ENCODE assay signal across 9 cellular contexts in the genomic region with DNA sequence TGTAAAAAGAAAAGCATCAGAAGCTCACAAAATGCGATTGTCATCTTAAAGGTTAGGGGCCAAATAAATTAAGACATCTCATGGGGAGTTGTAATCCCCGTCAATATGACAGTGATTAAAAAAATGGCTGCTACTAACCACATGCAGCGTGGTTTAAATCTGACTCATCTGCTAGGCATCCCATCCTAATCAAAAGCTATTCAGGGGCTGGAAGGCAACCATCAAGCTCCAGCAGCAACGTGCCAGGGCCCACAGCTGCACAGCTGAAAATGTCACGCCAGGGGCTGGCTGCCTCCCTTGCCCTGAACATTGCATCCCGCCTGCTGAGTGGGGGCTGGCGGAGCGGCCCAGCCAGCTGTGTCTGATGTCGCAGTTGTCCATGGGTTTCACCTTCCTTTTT.
DNase-seq lines count a peak whose midpoint lies in the region; ATAC-seq and TF ChIP-seq lines count a peak whose summit lies in the region.
"Had no signal": no experiment of that assay in that cellular context is flagged by ENCODE, and none has a peak within 500 bp of the region (broad histone marks: within the 10 kb centered on the region; RNA-seq: fewer than 3 reads in every experiment).

No MANE protein-coding gene starts in this region.

- no peak for ATAC-seq in HG02642 (IDR thresholded peaks at IDR 0.05; ENCODE audit: poor library complexity, unreplicated experiment)
- ATAC-seq in stimulated activated memory B cell treated with anti-CD40 and anti-IgM and Interleukin-4, amounts not matched to agents 10 μg/mL and 1 μg/mL and 100 μg/mL, for 72 hours: no peak
- no peak for ATAC-seq in HG03457 (IDR thresholded peaks at IDR 0.05; ENCODE audit: unreplicated experiment)
- no peak for ATAC-seq in GM19463 (IDR thresholded peaks at IDR 0.05; ENCODE audit: unreplicated experiment)

- H3K36me3 Mint-ChIP-seq in mesothelial cell of epicardium: peaks cover 2% of the 10 kb centered on the region
- H3K36me3 Mint-ChIP-seq in stimulated activated memory B cell treated with anti-CD40 and anti-IgM and Interleukin-4, amounts not matched to agents 10 μg/mL and 1 μg/mL and 100 μg/mL, for 72 hours: peaks cover 6% of the 10 kb centered on the region

- CTCF ChIA-PET in AG04450 (lab: Charles Lee): interaction anchor here (0.6 to 3.8 kb wide), 9 partner anchors 12 to 586 kb away, joined by 3 to 20 read pairs (median 3); no protein-coding TSS in a partner anchor

- POLR2A ChIA-PET in AG04450 (lab: Yijun Ruan, JAX): interaction anchor here (0.6 to 1.7 kb wide), 10 partner anchors 8 to 714 kb away, joined by 3 to 27 read pairs (median 5); partner anchors contain the start of genes CDNF, HSPA14 and MSANTD7

- peak overlapping the region; percentile 62 for H3K27ac Mint-ChIP-seq in mesothelial cell of epicardium
- no peak overlapping the region for H3K27ac Mint-ChIP-seq in stimulated activated memory B cell treated with anti-CD40 and anti-IgM and Interleukin-4, amounts not matched to agents 10 μg/mL and 1 μg/mL and 100 μg/mL, for 72 hours

- peak; percentile 96 for DNase-seq in AG04450 (ENCODE audit: low read depth, low spot score)
- DNase-seq in NCI-H226: peak; percentile 98
- DNase-seq in epithelial cell of proximal tubule (ENCODE audit: low read depth): peak; percentile 80
- DNase-seq in mesothelial cell of epicardium (ENCODE audit: low spot score in 2 of 2, unreplicated experiment in 2 of 2): no peak

- H3K27ac ChIP-seq in AG04450 (ENCODE audit: low read depth, low read length): peak overlapping the region; percentile 95
- H3K27ac ChIP-seq: cardiac muscle cell had no signal

- H3K9me3 Mint-ChIP-seq in mesothelial cell of epicardium: peaks cover 17% of the 10 kb centered on the region
- H3K9me3 Mint-ChIP-seq in stimulated activated memory B cell treated with anti-CD40 and anti-IgM and Interleukin-4, amounts not matched to agents 10 μg/mL and 1 μg/mL and 100 μg/mL, for 72 hours: no peaks in the 10 kb centered on the region

- no peak overlapping the region for H3K4me3 Mint-ChIP-seq in mesothelial cell of epicardium
- H3K4me3 Mint-ChIP-seq in stimulated activated memory B cell treated with anti-CD40 and anti-IgM and Interleukin-4, amounts not matched to agents 10 μg/mL and 1 μg/mL and 100 μg/mL, for 72 hours: no peak overlapping the region

- H3K4me1 Mint-ChIP-seq in mesothelial cell of epicardium: peaks cover 3% of the 10 kb centered on the region
- H3K4me1 Mint-ChIP-seq in stimulated activated memory B cell treated with anti-CD40 and anti-IgM and Interleukin-4, amounts not matched to agents 10 μg/mL and 1 μg/mL and 100 μg/mL, for 72 hours: no peaks in the 10 kb centered on the region

- peaks cover 4% of the 10 kb centered on the region for H3K27me3 ChIP-seq in AG04450 (ENCODE audit: control insufficient read depth, insufficient read depth, low read length)
- H3K27me3 ChIP-seq: cardiac muscle cell had no signal

- H3K4me3 ChIP-seq in AG04450 (ENCODE audit: low read depth, low read length) (no peak overlapping the region), epithelial cell of proximal tubule (ENCODE audit: low read depth, low read length) (no peak overlapping the region)
- H3K4me3 ChIP-seq: cardiac muscle cell had no signal

- TF ChIP-seq CTCF in AG04450 (IDR thresholded peaks at IDR 0.05; ENCODE audit: low read depth, low read length): no peak
- no peak for TF ChIP-seq CTCF in epithelial cell of proximal tubule (conservative IDR thresholded peaks at IDR 0.05; ENCODE audit: low read depth, low read length)
- no peak for TF ChIP-seq CTCF in mesothelial cell of epicardium (IDR thresholded peaks at IDR 0.05; ENCODE audit: unreplicated experiment)

- H3K27me3 Mint-ChIP-seq in mesothelial cell of epicardium (ENCODE audit: low read depth): no peaks in the 10 kb centered on the region
- peaks cover 33% of the 10 kb centered on the region for H3K27me3 Mint-ChIP-seq in stimulated activated memory B cell treated with anti-CD40 and anti-IgM and Interleukin-4, amounts not matched to agents 10 μg/mL and 1 μg/mL and 100 μg/mL, for 72 hours

- H3K9me3 ChIP-seq in AG04450 (ENCODE audit: control insufficient read depth, insufficient read depth, low read length): peaks cover 4% of the 10 kb centered on the region; the same call in 1 of the 2 replicates

Comparison
In these comparisons a context has a peak if more than half of its experiments do, and no peak if none do; other contexts are left out.
1. DNase-seq: peak in AG04450 (single experiment), NCI-H226 (single experiment) and epithelial cell of proximal tubule (single experiment); none in mesothelial cell of epicardium (0 of 2).